ENCODE assay signal across 21 cellular contexts in the genomic region with DNA sequence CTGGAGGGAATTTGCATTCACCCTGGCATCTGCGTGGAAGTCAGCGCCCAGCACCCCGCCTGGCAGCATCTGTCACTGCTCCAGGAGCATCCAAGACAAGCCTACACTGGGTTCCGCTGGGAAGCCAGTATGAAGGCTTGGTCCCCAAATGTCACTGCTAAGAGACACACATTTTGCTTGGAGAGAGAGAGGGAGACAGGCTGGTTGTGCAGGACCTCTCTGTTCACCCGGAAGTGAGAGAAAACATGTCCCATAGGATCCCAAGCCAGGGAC.
DNase-seq lines count a peak whose midpoint lies in the region; TF ChIP-seq lines count a peak whose summit lies in the region.
"Had no signal": no experiment of that assay in that cellular context is flagged by ENCODE, and none has a peak within 500 bp of the region (broad histone marks: within the 10 kb centered on the region; RNA-seq: fewer than 3 reads in every experiment).

No MANE protein-coding gene starts in this region.

- intact Hi-C loops in mammary epithelial cell (cut with micrococcal nuclease), result no loop called here

- H3K4me2 ChIP-seq in mammary epithelial cell (ENCODE audit: insufficient read depth, low read depth, low read length), result no peak overlapping the region
- H3K4me2 ChIP-seq: PC-9 had no signal

- CTCF ChIA-PET in mammary epithelial cell (lab: Charles Lee; ENCODE audit: low non-redundant PET), result no interaction called here

- no peaks in the 10 kb centered on the region for H3K9me3 Mint-ChIP-seq in type B pancreatic cell

- no peak overlapping the region for H3K4me3 ChIP-seq in mammary epithelial cell (replicated peaks in 1 of 3; ENCODE audit: insufficient read depth in 1 of 3, low read depth in 2 of 3, low read length in 3 of 3)
- H3K4me3 ChIP-seq: GM23248, PC-9, SJSA1 had no signal

- WGBS in mammary epithelial cell (ENCODE audit: low coverage, missing lambda C conversion rate), result 43% methylated on average over 5 of the region's 5 CpGs

- in situ Hi-C loops in mammary epithelial cell (cut with MboI; ENCODE audit: low sequenced_read_pairs in 2 of 2), result no loop called here

- no TSS peak for BruUV-seq in mammary epithelial cell (replicated peaks; lab: Mats Ljungman, UMichigan)

- H3K4me3 Mint-ChIP-seq in type B pancreatic cell, result no peak overlapping the region

- H3K27ac Mint-ChIP-seq in type B pancreatic cell, result no peak overlapping the region

- no peaks in the 10 kb centered on the region for H3K36me3 ChIP-seq in mammary epithelial cell (ENCODE audit: insufficient read depth, low read length)
- H3K36me3 ChIP-seq: SJSA1 had no signal

- H3K4me1 ChIP-seq in mammary epithelial cell (ENCODE audit: insufficient read depth, low read length), result peaks cover 4% of the 10 kb centered on the region
- H3K4me1 ChIP-seq: SJSA1 had no signal

- H4K20me1 ChIP-seq in mammary epithelial cell (ENCODE audit: insufficient read depth, low read length), result no peaks in the 10 kb centered on the region

- H3K9ac ChIP-seq in mammary epithelial cell (ENCODE audit: insufficient read depth, low read length), result no peak overlapping the region
- H3K9ac ChIP-seq: GM23248 had no signal

- no peak for TF ChIP-seq CTCF in type B pancreatic cell (conservative IDR thresholded peaks at IDR 0.05)
- TF ChIP-seq CTCF in mammary epithelial cell (conservative IDR thresholded peaks at IDR 0.05 in 1 of 2, IDR thresholded peaks at IDR 0.05 in 1 of 2; ENCODE audit: extremely low read depth in 1 of 2, insufficient read depth in 1 of 2, low read depth in 1 of 2, low read length in 2 of 2), result no peak

- H2AFZ ChIP-seq in mammary epithelial cell (ENCODE audit: low read depth, low read length), result no peak overlapping the region
- H2AFZ ChIP-seq: GM23248, PC-9 had no signal

- peaks cover 2% of the 10 kb centered on the region for H3K27me3 ChIP-seq in mammary epithelial cell (ENCODE audit: insufficient read depth, low read length)

- H3K4me1 Mint-ChIP-seq in type B pancreatic cell (ENCODE audit: unreplicated experiment), result no peaks in the 10 kb centered on the region

- dilution Hi-C loops in mammary epithelial cell (cut with HindIII; ENCODE audit: low sequenced_read_pairs), result no loop called here

- peaks cover 36% of the 10 kb centered on the region for H3K27me3 Mint-ChIP-seq in type B pancreatic cell

- H3K27ac ChIP-seq in mammary epithelial cell (ENCODE audit: insufficient read depth, low read depth, low read length), result no peak overlapping the region
- H3K27ac ChIP-seq: GM23248, PC-9, SJSA1 had no signal

- no peaks in the 10 kb centered on the region for H3K36me3 Mint-ChIP-seq in type B pancreatic cell

- DNase-seq in NCI-H524 (lab: John Stamatoyannopoulos, UW), result peak; percentile 16 to 42
- no peak for DNase-seq in NCI-H524 treated with DMSO at 0.1 percent for 48 hours (lab: John Stamatoyannopoulos, UW)
- DNase-seq in NCI-H2171 (lab: John Stamatoyannopoulos, UW), result peak; percentile 12
- DNase-seq in cerebellum (ENCODE audit: low spot score), result peak; percentile 67
- DNase-seq in pons (ENCODE audit: low spot score), result peak; percentile 22
- DNase-seq in type B pancreatic cell (ENCODE audit: extremely low spot score, unreplicated experiment), result no peak
- no peak for DNase-seq in stimulated activated CD4-positive, alpha-beta T cell treated with anti-CD3 and anti-CD28 coated beads, Interleukin-1b, Interleukin-23, amount 100 ng/mL, for 48 hours
- DNase-seq in mammary epithelial cell, result no peak
- DNase-seq: 8988T, ACHN, GM23248, Karpas-422, NCI-H1092 treated with DMSO at 0.1 percent for 48 hours, NCI-H1436, NCI-H1930, NCI-H345, Right ventricle myocardium superior, RPMI8226, T-helper 1 cell had no signal

- H3K9me3 ChIP-seq in mammary epithelial cell (replicated peaks; ENCODE audit: insufficient read depth, low read length), result no peaks in the 10 kb centered on the region
- H3K9me3 ChIP-seq: SJSA1 had no signal

- no peaks in the 10 kb centered on the region for H3K79me2 ChIP-seq in mammary epithelial cell (ENCODE audit: insufficient read depth, low read length)

Comparison
In these comparisons a context has a peak if more than half of its experiments do, and no peak if none do; other contexts are left out.
1. DNase-seq: peak in NCI-H524 (2 of 2), NCI-H2171 (single experiment), cerebellum (single experiment) and pons (single experiment); none in NCI-H524 treated with DMSO at 0.1 percent for 48 hours (single experiment), type B pancreatic cell (single experiment), stimulated activated CD4-positive, alpha-beta T cell treated with anti-CD3 and anti-CD28 coated beads, Interleukin-1b, Interleukin-23, amount 100 ng/mL, for 48 hours (single experiment) and mammary epithelial cell (single experiment).